ENCODE assay signal across 8 cellular contexts in genomic region chr15:65304393-65305143, GRCh38. TPM values are rescaled to one million over a fixed set of nuclear protein-coding genes. Genes with fewer than 3 reads are reported as not detected.
A peak's percentile ranks its signal among the peaks of the same experiment; 100 is the strongest.
DNase-seq lines count a peak whose midpoint lies in the region; ATAC-seq and TF ChIP-seq lines count a peak whose summit lies in the region.

Gene RNU5B-1 (plus strand): TSS chr15:65304677.

- intact Hi-C loops in adrenal gland (cut with DNase I) (no loop called here), left cardiac atrium (cut with DNase I) (no loop called here), posterior vena cava (cut with DNase I) (no loop called here)

- ATAC-seq in HG02610 (IDR thresholded peaks at IDR 0.05; ENCODE audit: unreplicated experiment) (peak; percentile 58), left cardiac atrium (peak; percentile 91)

- peak within 1 kb of the TSS; percentile 99 for H2AFZ ChIP-seq in SU-DHL-6 (ENCODE audit: low read depth, low read length, severe bottlenecking)

- DNase-seq in NCI-H1092 treated with DMSO at 0.1 percent for 48 hours (lab: John Stamatoyannopoulos, UW): peak; percentile 95
- peak; percentile 42 to 88 (median 79) for DNase-seq in adrenal gland
- DNase-seq in left cardiac atrium: peak; percentile 76
- peak; percentile 88 for DNase-seq in posterior vena cava (ENCODE audit: low spot score)

- no peaks in the 10 kb centered on the region for H3K9me2 ChIP-seq in SU-DHL-6 (replicated peaks; ENCODE audit: insufficient read depth, low read length)

- H3K9me3 ChIP-seq in SU-DHL-6 (ENCODE audit: insufficient read depth, low read length) (no peaks in the 10 kb centered on the region), adrenal gland (replicated peaks in 1 of 3) (no peaks in the 10 kb centered on the region)

- H4K20me1 ChIP-seq in SU-DHL-6 (ENCODE audit: low read depth, low read length): no peaks in the 10 kb centered on the region

- peak within 1 kb of the TSS; percentile 96 for H3K4me2 ChIP-seq in SU-DHL-6 (ENCODE audit: low read depth, low read length, poor library complexity, severe bottlenecking)

- no peaks in the 10 kb centered on the region for H3K27me3 ChIP-seq in SU-DHL-6 (ENCODE audit: low read length)
- H3K27me3 ChIP-seq in adrenal gland: no peaks in the 10 kb centered on the region

- H3K27ac ChIP-seq in SU-DHL-6 (ENCODE audit: low read depth, low read length) (peak within 1 kb of the TSS; percentile 81), adrenal gland (peak within 1 kb of the TSS; percentile 78 to 96 (median 88)), urinary bladder (ENCODE audit: low read depth) (peak within 1 kb of the TSS; percentile 71)

- H3K4me3 ChIP-seq in SU-DHL-6 (ENCODE audit: insufficient read depth, low read length, poor library complexity, severe bottlenecking) (peak within 1 kb of the TSS; percentile 59), adrenal gland (peak within 1 kb of the TSS in 2 of 4 donors; percentile 51 to 63), urinary bladder (ENCODE audit: low read depth, low read length) (peak within 1 kb of the TSS; percentile 45)

- no peaks in the 10 kb centered on the region for H3K36me3 ChIP-seq in SU-DHL-6 (ENCODE audit: low read length)
- H3K36me3 ChIP-seq in adrenal gland (replicated peaks in 1 of 2): no peaks in the 10 kb centered on the region
- H3K36me3 ChIP-seq in urinary bladder (ENCODE audit: insufficient read depth): no peaks in the 10 kb centered on the region

- H3K4me1 ChIP-seq in adrenal gland (replicated peaks in 1 of 2): peaks cover 3 to 12% of the 10 kb centered on the region in 2 donors
- no peaks in the 10 kb centered on the region for H3K4me1 ChIP-seq in urinary bladder (ENCODE audit: insufficient read depth)

- no peaks in the 10 kb centered on the region for H3K79me2 ChIP-seq in SU-DHL-6 (ENCODE audit: insufficient read depth, low read length)

- H3K9ac ChIP-seq in SU-DHL-6 (ENCODE audit: low read length): peak within 1 kb of the TSS; percentile 66

- peak; percentile 100 for TF ChIP-seq POLR2A in adrenal gland (IDR thresholded peaks at IDR 0.05)

- TF ChIP-seq CTCF in GM12872 (IDR thresholded peaks at IDR 0.05; ENCODE audit: insufficient read depth, low read depth, low read length) (peak; percentile 85), SU-DHL-6 (IDR thresholded peaks at IDR 0.05; ENCODE audit: insufficient read depth, low read length, poor library complexity, severe bottlenecking) (peak; percentile 83), adrenal gland (IDR thresholded peaks at IDR 0.05) (peak in 5 of 6 experiments; percentile 76 to 92 (median 89))

- WGBS in adrenal gland, 4 donors: 0 to 1% (median 1%) methylated on average over 23 of the region's 23 CpGs
- under 1% methylated on average over 23 of the region's 23 CpGs for WGBS in urinary bladder

- H3F3A ChIP-seq in SU-DHL-6 (ENCODE audit: insufficient read depth): peaks cover 22% of the 10 kb centered on the region

RNA-seq across cellular contexts. Expression of gene RNU5B-1, which starts in this region (rescaled TPM):
- total RNA-seq in adrenal gland (10 to 100 TPM in 2 of 8 donors, not detected in 6; 27.3 to 29.8 TPM), left cardiac atrium (10 to 100 TPM; 39.9 to 44.0 TPM), posterior vena cava (100 to 1,000 TPM in 1 of 2 donors, 10 to 100 TPM in 1; 95.0 to 102 TPM), urinary bladder (under 0.01 TPM)
- polyA plus RNA-seq in adrenal gland (not detected), urinary bladder (not detected)
